In the genomic region with DNA sequence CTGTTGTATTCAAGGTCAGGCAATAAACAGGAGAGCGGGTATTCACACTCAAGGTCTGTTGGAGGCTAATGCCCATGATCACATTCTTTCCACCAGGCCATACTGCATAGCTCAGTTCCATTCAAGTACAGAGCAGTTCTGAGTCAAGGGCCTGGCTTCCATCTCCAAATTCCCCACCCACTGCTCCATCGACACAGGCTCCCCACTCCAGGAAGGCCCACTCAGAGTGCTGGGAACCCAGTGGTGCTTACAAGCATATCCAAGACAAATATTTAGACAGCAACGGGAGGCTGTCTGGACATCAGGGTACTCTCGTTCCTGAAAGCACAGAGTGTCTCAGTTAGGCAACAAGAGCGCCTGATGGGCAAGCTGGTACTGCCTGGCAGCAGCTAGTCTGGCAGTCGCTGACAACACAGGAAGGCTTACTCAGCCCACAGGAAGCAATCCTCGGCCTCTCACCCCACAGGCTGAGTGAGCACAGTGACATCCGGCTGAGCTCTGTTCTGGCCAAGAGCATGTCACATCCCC, we compare ENCODE assay signal across 8 cellular contexts. TPM values are rescaled to one million over a fixed set of nuclear protein-coding genes. Genes with fewer than 3 reads are reported as not detected.
DNase-seq lines count a peak whose midpoint lies in the region; ATAC-seq lines count a peak whose summit lies in the region.

No MANE protein-coding gene starts in this region.

- H3K9me3 Mint-ChIP-seq in natural killer cell treated with Interleukin-12 subunit alpha and Interleukin-12 subunit beta and Interleukin-15 and Interleukin-18, amount 100 ng/mL, for 72 hours = no peaks in the 10 kb centered on the region

- no peaks in the 10 kb centered on the region for H3K27me3 Mint-ChIP-seq in natural killer cell treated with Interleukin-12 subunit alpha and Interleukin-12 subunit beta and Interleukin-15 and Interleukin-18, amount 100 ng/mL, for 72 hours

- peaks cover 28% of the 10 kb centered on the region for H3K36me3 Mint-ChIP-seq in natural killer cell treated with Interleukin-12 subunit alpha and Interleukin-12 subunit beta and Interleukin-15 and Interleukin-18, amount 100 ng/mL, for 72 hours

- H3K4me3 Mint-ChIP-seq in natural killer cell treated with Interleukin-12 subunit alpha and Interleukin-12 subunit beta and Interleukin-15 and Interleukin-18, amount 100 ng/mL, for 72 hours = peak overlapping the region; percentile 87

- peaks cover 64% of the 10 kb centered on the region in 2 donors for H3K4me1 Mint-ChIP-seq in natural killer cell treated with Interleukin-12 subunit alpha and Interleukin-12 subunit beta and Interleukin-15 and Interleukin-18, amount 100 ng/mL, for 72 hours (ENCODE audit: low read depth in 2 of 2)

- DNase-seq in GM19238 (ENCODE audit: insufficient read length, low spot score) (peak; percentile 66), NCI-H774 (lab: John Stamatoyannopoulos, UW) (peak; percentile 60), NCI-H187 (lab: John Stamatoyannopoulos, UW) (no peak), NCI-H82 treated with DMSO at 0.1 percent for 48 hours (lab: John Stamatoyannopoulos, UW; ENCODE audit: unreplicated experiment) (no peak)
- DNase-seq in activated T-cell treated with anti-CD3 and anti-CD28 coated beads, Interleukin-2, amount 50 U/mL, for 1 hour = peak; percentile 71
- peak; percentile 88 for DNase-seq in natural killer cell treated with Interleukin-12 subunit alpha and Interleukin-12 subunit beta and Interleukin-15 and Interleukin-18, amount 100 ng/mL, for 72 hours (ENCODE audit: low spot score)
- peak; percentile 30 to 55 (median 42) for DNase-seq in stimulated activated naive CD4-positive, alpha-beta T cell (lab: John Stamatoyannopoulos, UW)

- ATAC-seq in esophagus mucosa = peak; percentile 80
- ATAC-seq in natural killer cell treated with Interleukin-12 subunit alpha and Interleukin-12 subunit beta and Interleukin-15 and Interleukin-18, amount 100 ng/mL, for 72 hours = peak; percentile 99 to 100

- peak overlapping the region; percentile 97 to 98 for H3K27ac Mint-ChIP-seq in natural killer cell treated with Interleukin-12 subunit alpha and Interleukin-12 subunit beta and Interleukin-15 and Interleukin-18, amount 100 ng/mL, for 72 hours

RNA-seq across cellular contexts. Expression of a gene that starts 40.9 kb away (rescaled TPM):
- 46.3 TPM for total RNA-seq in esophagus mucosa
- 10 to 100 TPM; 87.6 to 91.5 TPM for total RNA-seq in natural killer cell treated with Interleukin-12 subunit alpha and Interleukin-12 subunit beta and Interleukin-15 and Interleukin-18, amount 100 ng/mL, for 72 hours

RNA-seq across cellular contexts. Expression of a gene that starts 42.3 kb away (rescaled TPM):
- 22.8 TPM for total RNA-seq in esophagus mucosa
- 10 to 100 TPM; 65.8 to 89.4 TPM for total RNA-seq in natural killer cell treated with Interleukin-12 subunit alpha and Interleukin-12 subunit beta and Interleukin-15 and Interleukin-18, amount 100 ng/mL, for 72 hours

Comparison
In these comparisons a context has a peak if more than half of its experiments do, and no peak if none do; other contexts are left out.
1. DNase-seq: peak in GM19238 (single experiment), NCI-H774 (single experiment), activated T-cell treated with anti-CD3 and anti-CD28 coated beads, Interleukin-2, amount 50 U/mL, for 1 hour (single experiment), natural killer cell treated with Interleukin-12 subunit alpha and Interleukin-12 subunit beta and Interleukin-15 and Interleukin-18, amount 100 ng/mL, for 72 hours (single experiment) and stimulated activated naive CD4-positive, alpha-beta T cell (6 of 6); none in NCI-H187 (0 of 2) and NCI-H82 treated with DMSO at 0.1 percent for 48 hours (single experiment).